Comparison of ENCODE assay signal across 9 cellular contexts in the genomic region with DNA sequence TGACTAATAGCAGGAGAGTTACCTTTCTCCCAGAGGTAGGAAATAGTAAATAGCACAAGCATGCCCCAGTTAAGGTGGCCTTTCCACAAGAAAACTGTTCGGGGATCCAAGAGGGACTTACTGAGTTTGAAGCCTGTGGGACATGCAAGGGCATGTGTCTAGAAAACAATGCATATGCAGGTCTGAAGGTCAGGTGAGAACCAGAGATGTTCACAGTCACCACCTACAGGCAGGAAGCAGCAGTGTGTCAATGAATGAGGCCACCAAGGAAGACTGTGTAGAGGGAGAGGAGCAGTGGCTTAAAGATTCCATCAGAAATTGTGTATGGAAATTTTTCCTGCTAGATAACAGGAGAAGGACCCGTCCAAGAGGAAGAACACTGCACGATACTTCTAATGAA.
DNase-seq lines count a peak whose midpoint lies in the region; ATAC-seq, FAIRE-seq and TF ChIP-seq lines count a peak whose summit lies in the region.
"Had no signal": no experiment of that assay in that cellular context is flagged by ENCODE, and none has a peak within 500 bp of the region (broad histone marks: within the 10 kb centered on the region; RNA-seq: fewer than 3 reads in every experiment).

No MANE protein-coding gene starts in this region.

- POLR2A ChIA-PET in BJ (lab: Charles Lee), result no interaction called here
- POLR2A ChIA-PET in CD8-positive, alpha-beta T cell (lab: Charles Lee), result no interaction called here

- no peak overlapping the region for H3K27ac Mint-ChIP-seq in CD8-positive, alpha-beta T cell

- no peaks in the 10 kb centered on the region for H3K9me3 ChIP-seq in MM.1S (replicated peaks; ENCODE audit: insufficient read depth, low read length)
- H3K9me3 ChIP-seq in CD8-positive, alpha-beta T cell (ENCODE audit: low read length), result no peaks in the 10 kb centered on the region

- DNase-seq in BJ (ENCODE audit: low read depth), result no peak
- DNase-seq in GM19239 (ENCODE audit: insufficient read length, low spot score), result no peak
- DNase-seq in MM.1S, result peak; percentile 61
- DNase-seq in fibroblast of villous mesenchyme (ENCODE audit: low read depth), result no peak
- DNase-seq in CD8-positive, alpha-beta T cell, result no peak
- DNase-seq in AML-193 (lab: John Stamatoyannopoulos, UW), result no peak
- no peak for DNase-seq in activated CD4-positive, alpha-beta T cell treated with anti-CD3 and anti-CD28 coated beads, Interleukin-2, amount 50 U/mL, for 1 hour

- H3K27me3 ChIP-seq in BJ (ENCODE audit: control insufficient read depth, insufficient read depth, low read length), result no peaks in the 10 kb centered on the region
- H3K27me3 ChIP-seq in MM.1S (replicated peaks; ENCODE audit: insufficient read depth, low read length), result no peaks in the 10 kb centered on the region
- no peaks in the 10 kb centered on the region for H3K27me3 ChIP-seq in CD8-positive, alpha-beta T cell (ENCODE audit: insufficient read depth, low read length)

- no peaks in the 10 kb centered on the region for H4K20me1 ChIP-seq in MM.1S (ENCODE audit: insufficient read depth, low read length)

- H3K4me2 ChIP-seq in MM.1S (ENCODE audit: low read depth, low read length), result no peak overlapping the region

- H3K4me1 Mint-ChIP-seq in CD8-positive, alpha-beta T cell (ENCODE audit: low read depth), result no peaks in the 10 kb centered on the region

- peak; percentile 67 for FAIRE-seq in GM19239 (lab: Jason Lieb, UNC)
- FAIRE-seq: endothelial cell of umbilical vein had no signal

- TF ChIP-seq CTCF in BJ (IDR thresholded peaks at IDR 0.05; ENCODE audit: insufficient read depth, low read depth, low read length) (peak; percentile 31; the same call in 1 of the 2 replicates), MM.1S (IDR thresholded peaks at IDR 0.05; ENCODE audit: low read length) (peak; percentile 70), fibroblast of villous mesenchyme (IDR thresholded peaks at IDR 0.05; ENCODE audit: insufficient read depth, low read depth, low read length) (peak; percentile 48)
- no peak for TF ChIP-seq CTCF in CD8-positive, alpha-beta T cell (IDR thresholded peaks at IDR 0.05)

- H3K4me1 ChIP-seq in MM.1S (ENCODE audit: low read length), result no peaks in the 10 kb centered on the region
- H3K4me1 ChIP-seq in CD8-positive, alpha-beta T cell (ENCODE audit: insufficient read depth, low read length), result no peaks in the 10 kb centered on the region

- H3F3A ChIP-seq in MM.1S (ENCODE audit: insufficient read depth, low read length), result no peaks in the 10 kb centered on the region

- H3K36me3 ChIP-seq in BJ (ENCODE audit: control insufficient read depth, insufficient read depth, low read length) (peaks cover 17% of the 10 kb centered on the region), MM.1S (replicated peaks; ENCODE audit: insufficient read depth, low read length) (no peaks in the 10 kb centered on the region)
- H3K36me3 ChIP-seq in CD8-positive, alpha-beta T cell (ENCODE audit: insufficient read depth, low read length), result no peaks in the 10 kb centered on the region

- no peak overlapping the region for H3K9ac ChIP-seq in MM.1S (ENCODE audit: low read length)

- H3K4me3 ChIP-seq in BJ (ENCODE audit: low read depth, low read length), result no peak overlapping the region
- H3K4me3 ChIP-seq in MM.1S (ENCODE audit: low read length), result no peak overlapping the region
- H3K4me3 ChIP-seq in fibroblast of villous mesenchyme (ENCODE audit: low read depth, low read length), result no peak overlapping the region
- H3K4me3 ChIP-seq in CD8-positive, alpha-beta T cell (ENCODE audit: low read depth, low read length), result no peak overlapping the region

- no peaks in the 10 kb centered on the region for H3K9me2 ChIP-seq in MM.1S (replicated peaks; ENCODE audit: insufficient read depth, low read length)

- no peaks in the 10 kb centered on the region for H3K79me2 ChIP-seq in MM.1S (ENCODE audit: low read length)

- H3K27me3 Mint-ChIP-seq in CD8-positive, alpha-beta T cell (ENCODE audit: low read depth), result no peaks in the 10 kb centered on the region

- ATAC-seq in CD8-positive, alpha-beta T cell, result no peak
- ATAC-seq in HG03039 (IDR thresholded peaks at IDR 0.05; ENCODE audit: unreplicated experiment), result no peak

- no peak overlapping the region for H3K27ac ChIP-seq in MM.1S (ENCODE audit: low read length)
- no peak overlapping the region for H3K27ac ChIP-seq in CD8-positive, alpha-beta T cell (ENCODE audit: low read depth, low read length)

- H3K36me3 Mint-ChIP-seq in CD8-positive, alpha-beta T cell, result no peaks in the 10 kb centered on the region

- no peaks in the 10 kb centered on the region for H3K9me3 Mint-ChIP-seq in CD8-positive, alpha-beta T cell

- no peak overlapping the region for H2AFZ ChIP-seq in MM.1S (ENCODE audit: low read length)

- CTCF ChIA-PET in BJ (lab: Yijun Ruan, JAX), result no interaction called here
- CTCF ChIA-PET in CD8-positive, alpha-beta T cell (lab: Charles Lee), result interaction anchor here (1.5 kb wide), 1 partner anchor 11 kb away, joined by 3 read pairs; no protein-coding TSS in a partner anchor

- H3K4me3 Mint-ChIP-seq in CD8-positive, alpha-beta T cell, result no peak overlapping the region

- intact Hi-C loops in CD8-positive, alpha-beta T cell (cut with DNase I, micrococcal nuclease), result loop anchor here in 1 of 2 experiments (10.0 kb wide), 1 partner anchor 211 kb away; no protein-coding TSS in a partner anchor
